Comparison of ENCODE assay signal across 1 cellular context in the genomic region with DNA sequence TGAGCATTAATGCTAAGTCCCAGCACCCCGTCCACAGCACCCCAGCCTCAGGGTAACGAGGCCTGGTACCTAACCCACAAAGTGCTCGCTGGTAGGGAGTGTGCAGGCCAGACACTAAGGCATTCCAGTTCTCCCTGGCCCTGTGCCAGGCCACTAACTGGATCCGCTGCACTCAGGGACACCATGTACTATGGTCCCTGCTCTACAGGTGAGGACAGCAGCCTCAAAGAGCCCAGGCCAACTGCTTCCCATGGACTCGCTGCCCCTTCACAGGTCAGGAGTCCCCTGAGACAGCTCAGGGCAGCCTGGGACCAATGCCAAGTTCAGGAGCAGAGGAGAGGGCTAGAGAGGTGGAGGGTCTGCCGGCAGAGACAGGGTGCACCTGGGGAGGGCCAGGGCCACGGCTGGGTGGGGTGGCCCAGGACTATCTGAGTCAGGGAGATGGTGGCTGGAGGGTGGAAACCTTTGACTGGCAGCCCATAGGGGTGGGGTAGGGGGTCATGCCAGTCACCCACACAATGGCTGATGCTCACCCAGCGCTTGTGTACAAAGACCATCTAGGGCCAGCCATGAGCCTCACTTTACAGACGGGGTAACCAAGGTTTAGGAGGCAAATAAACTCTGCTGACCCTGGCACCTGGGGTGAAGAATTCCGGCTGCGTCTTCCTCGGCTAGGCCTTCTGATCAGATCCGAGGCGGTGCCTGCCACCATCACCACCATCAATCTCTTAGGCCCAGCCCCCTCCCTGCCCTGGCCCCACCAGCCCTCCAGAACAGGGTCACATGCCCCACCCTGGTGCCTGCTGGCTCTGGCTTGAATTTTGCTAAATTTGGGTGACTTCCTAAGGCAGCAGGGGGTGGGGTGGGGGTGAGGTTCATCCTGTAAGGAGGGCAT.
A peak's percentile ranks its signal among the peaks of the same experiment; 100 is the strongest.
TF ChIP-seq lines count a peak whose summit lies in the region.

No MANE protein-coding gene starts in this region.

TF ChIP-seq in H1, 55 proteins besides CTCF, POLR2A, EP300 and RAD21:
- TF ChIP-seq TAF7 (optimal IDR thresholded peaks at IDR 0.05; ENCODE audit: borderline replicate concordance, low read depth, low read length) (no peak), RBBP5 (IDR thresholded peaks at IDR 0.05; ENCODE audit: borderline replicate concordance, low read depth, low read length) (0 out of 2 replicates have a peak, but pooled peaks have one; percentile 3)
